In the genomic region with DNA sequence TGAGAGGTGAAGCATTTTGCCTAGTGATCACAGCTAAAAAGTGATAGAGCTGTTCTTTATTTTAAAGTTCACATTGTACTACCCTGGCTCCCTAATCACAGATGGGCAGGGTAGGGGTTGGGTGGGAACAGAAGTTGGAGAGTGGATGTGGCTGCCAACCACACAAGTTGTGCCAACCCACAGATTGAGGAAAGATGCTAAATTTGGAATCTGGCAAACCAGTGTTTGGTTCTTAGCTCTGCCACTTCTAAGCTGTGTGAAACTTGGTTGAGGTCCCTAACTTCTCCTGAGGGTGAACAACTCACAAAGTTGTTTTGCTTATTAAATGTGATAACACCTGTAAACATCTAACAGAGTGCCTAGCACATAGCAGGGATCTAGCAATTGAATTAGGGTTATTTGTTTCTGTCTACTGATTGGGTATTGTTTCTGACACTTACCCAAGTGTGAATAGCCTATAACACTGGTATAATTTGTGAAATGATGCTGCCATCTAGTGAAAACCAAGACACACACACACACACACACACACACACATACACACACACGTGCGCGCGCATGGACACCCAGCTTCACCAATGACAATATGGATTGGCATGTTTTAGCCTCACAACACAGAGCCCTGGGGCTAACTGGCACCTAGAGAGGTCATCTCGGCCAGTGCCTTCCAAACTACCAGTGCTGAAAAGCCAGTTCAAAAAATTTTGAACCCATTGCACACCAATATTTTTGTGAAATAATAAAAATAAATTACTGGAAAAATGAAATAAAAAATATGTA, we compare ENCODE assay signal across 8 cellular contexts. TPM values are rescaled to one million over a fixed set of nuclear protein-coding genes. Genes with fewer than 3 reads are reported as not detected.
DNase-seq lines count a peak whose midpoint lies in the region; ATAC-seq and TF ChIP-seq lines count a peak whose summit lies in the region.

No MANE protein-coding gene starts in this region.

- H3K4me3 ChIP-seq in HEK293 (ENCODE audit: low read depth, low read length): no peak overlapping the region
- H3K4me3 ChIP-seq in fibroblast of mammary gland (ENCODE audit: control insufficient read depth, low read depth, low read length): no peak overlapping the region

- no peaks in the 10 kb centered on the region for H3K4me1 Mint-ChIP-seq in stimulated activated memory B cell treated with anti-CD40 and anti-IgM and Interleukin-4, amounts not matched to agents 10 μg/mL and 1 μg/mL and 100 μg/mL, for 72 hours

- peak; percentile 53 for ATAC-seq in stimulated activated memory B cell treated with anti-CD40 and anti-IgM and Interleukin-4, amounts not matched to agents 10 μg/mL and 1 μg/mL and 100 μg/mL, for 72 hours
- ATAC-seq in HG02588 (IDR thresholded peaks at IDR 0.05; ENCODE audit: unreplicated experiment) (no peak), GM19035 (IDR thresholded peaks at IDR 0.05; ENCODE audit: unreplicated experiment) (no peak)

- no peak overlapping the region for H3K4me3 Mint-ChIP-seq in stimulated activated memory B cell treated with anti-CD40 and anti-IgM and Interleukin-4, amounts not matched to agents 10 μg/mL and 1 μg/mL and 100 μg/mL, for 72 hours

- TF ChIP-seq CTCF in HEK293 (tag by site-specific recombination; IDR thresholded peaks at IDR 0.05) (peak; percentile 74), fibroblast of mammary gland (conservative IDR thresholded peaks at IDR 0.05; ENCODE audit: control insufficient read depth, insufficient read depth, low read depth, low read length) (no peak)

- no peaks in the 10 kb centered on the region for H3K36me3 Mint-ChIP-seq in stimulated activated memory B cell treated with anti-CD40 and anti-IgM and Interleukin-4, amounts not matched to agents 10 μg/mL and 1 μg/mL and 100 μg/mL, for 72 hours

- no peaks in the 10 kb centered on the region for H3K36me3 ChIP-seq in HEK293 (ENCODE audit: control insufficient read depth in 2 of 2, insufficient read depth in 1 of 2, low read length in 2 of 2)

- CTCF ChIA-PET in HEK293 (lab: Yijun Ruan, JAX): interaction anchor here (0.6 to 1.8 kb wide), 3 partner anchors 172 to 609 kb away, joined by 3 to 7 read pairs (median 3); no protein-coding TSS in a partner anchor

- no peaks in the 10 kb centered on the region for H3K9me3 Mint-ChIP-seq in stimulated activated memory B cell treated with anti-CD40 and anti-IgM and Interleukin-4, amounts not matched to agents 10 μg/mL and 1 μg/mL and 100 μg/mL, for 72 hours

- H3K27ac ChIP-seq in HEK293 (ENCODE audit: extremely low read depth, low read depth, low read length): no peak overlapping the region

- POLR2A ChIA-PET in HEK293 (lab: Yijun Ruan, JAX): no interaction called here

- DNase-seq in Daoy (ENCODE audit: low read depth) (peak; percentile 46), RPMI8226 (peak; percentile 27), fibroblast of mammary gland (ENCODE audit: low read depth) (peak; percentile 42), NCI-H187 (lab: John Stamatoyannopoulos, UW) (no peak)

- peaks cover 8% of the 10 kb centered on the region for H3K27me3 Mint-ChIP-seq in stimulated activated memory B cell treated with anti-CD40 and anti-IgM and Interleukin-4, amounts not matched to agents 10 μg/mL and 1 μg/mL and 100 μg/mL, for 72 hours

- H3K9me3 ChIP-seq in HEK293 (ENCODE audit: control insufficient read depth, insufficient read depth, low read depth, low read length): no peaks in the 10 kb centered on the region

- H3K4me1 ChIP-seq in HEK293 (ENCODE audit: control insufficient read depth, insufficient read depth, low read length): no peaks in the 10 kb centered on the region

- no peak overlapping the region for H3K27ac Mint-ChIP-seq in stimulated activated memory B cell treated with anti-CD40 and anti-IgM and Interleukin-4, amounts not matched to agents 10 μg/mL and 1 μg/mL and 100 μg/mL, for 72 hours

TF ChIP-seq in HEK293, 187 proteins besides CTCF, POLR2A, EP300 and RAD21:
- no peak for TF ChIP-seq ZNF660 (tag by site-specific recombination; IDR thresholded peaks at IDR 0.05)
- TF ChIP-seq, protein P1, sequence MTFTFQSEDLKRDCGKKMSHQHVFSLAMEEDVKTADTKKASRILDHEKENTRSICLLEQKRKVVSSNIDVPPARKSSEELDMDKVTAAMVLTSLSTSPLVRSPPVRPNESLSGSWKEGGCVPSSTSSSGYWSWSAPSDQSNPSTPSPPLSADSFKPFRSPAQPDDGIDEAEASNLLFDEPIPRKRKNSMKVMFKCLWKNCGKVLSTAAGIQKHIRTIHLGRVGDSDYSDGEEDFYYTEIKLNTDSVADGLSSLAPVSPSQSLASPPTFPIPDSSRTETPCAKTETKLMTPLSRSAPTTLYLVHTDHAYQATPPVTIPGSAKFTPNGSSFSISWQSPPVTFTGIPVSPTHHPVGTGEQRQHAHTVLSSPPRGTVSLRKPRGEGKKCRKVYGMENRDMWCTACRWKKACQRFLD (tag by site-specific recombination; IDR thresholded peaks at IDR 0.05): no peak
- TF ChIP-seq KLF8 (tag by site-specific recombination; IDR thresholded peaks at IDR 0.05): no peak
- TF ChIP-seq ZNF654 (tag by site-specific recombination; IDR thresholded peaks at IDR 0.05; ENCODE audit: low read depth): peak; percentile 50
- TF ChIP-seq, protein P2, sequence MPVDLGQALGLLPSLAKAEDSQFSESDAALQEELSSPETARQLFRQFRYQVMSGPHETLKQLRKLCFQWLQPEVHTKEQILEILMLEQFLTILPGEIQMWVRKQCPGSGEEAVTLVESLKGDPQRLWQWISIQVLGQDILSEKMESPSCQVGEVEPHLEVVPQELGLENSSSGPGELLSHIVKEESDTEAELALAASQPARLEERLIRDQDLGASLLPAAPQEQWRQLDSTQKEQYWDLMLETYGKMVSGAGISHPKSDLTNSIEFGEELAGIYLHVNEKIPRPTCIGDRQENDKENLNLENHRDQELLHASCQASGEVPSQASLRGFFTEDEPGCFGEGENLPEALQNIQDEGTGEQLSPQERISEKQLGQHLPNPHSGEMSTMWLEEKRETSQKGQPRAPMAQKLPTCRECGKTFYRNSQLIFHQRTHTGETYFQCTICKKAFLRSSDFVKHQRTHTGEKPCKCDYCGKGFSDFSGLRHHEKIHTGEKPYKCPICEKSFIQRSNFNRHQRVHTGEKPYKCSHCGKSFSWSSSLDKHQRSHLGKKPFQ (tag by site-specific recombination; IDR thresholded peaks at IDR 0.05): peak; percentile 63
- peak; percentile 77 for TF ChIP-seq ZNF2 (tag by site-specific recombination; IDR thresholded peaks at IDR 0.05)
- TF ChIP-seq ZNF404 (tag by site-specific recombination; IDR thresholded peaks at IDR 0.05): no peak
- no peak for TF ChIP-seq ZBTB7A (tag by site-specific recombination; IDR thresholded peaks at IDR 0.05; ENCODE audit: low read depth)
- no peak for TF ChIP-seq ZNF48 (tag by site-specific recombination; IDR thresholded peaks at IDR 0.05)
- TF ChIP-seq, protein P3, sequence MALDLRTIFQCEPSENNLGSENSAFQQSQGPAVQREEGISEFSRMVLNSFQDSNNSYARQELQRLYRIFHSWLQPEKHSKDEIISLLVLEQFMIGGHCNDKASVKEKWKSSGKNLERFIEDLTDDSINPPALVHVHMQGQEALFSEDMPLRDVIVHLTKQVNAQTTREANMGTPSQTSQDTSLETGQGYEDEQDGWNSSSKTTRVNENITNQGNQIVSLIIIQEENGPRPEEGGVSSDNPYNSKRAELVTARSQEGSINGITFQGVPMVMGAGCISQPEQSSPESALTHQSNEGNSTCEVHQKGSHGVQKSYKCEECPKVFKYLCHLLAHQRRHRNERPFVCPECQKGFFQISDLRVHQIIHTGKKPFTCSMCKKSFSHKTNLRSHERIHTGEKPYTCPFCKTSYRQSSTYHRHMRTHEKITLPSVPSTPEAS (tag by site-specific recombination; IDR thresholded peaks at IDR 0.05): peak; percentile 83
- TF ChIP-seq ZNF548 (tag by site-specific recombination; IDR thresholded peaks at IDR 0.05): no peak
- TF ChIP-seq MYNN (tag by site-specific recombination; IDR thresholded peaks at IDR 0.05; ENCODE audit: borderline replicate concordance): no peak

RNA-seq across cellular contexts. Expression of a gene that starts 25.3 kb away (rescaled TPM):
- total RNA-seq in Daoy (2014; rRNA removed; shearing (Covaris generic)): not detected in 2 replicates

Comparison
In these comparisons a context has a peak if more than half of its experiments do, and no peak if none do; other contexts are left out.
1. DNase-seq: peak in Daoy (single experiment), RPMI8226 (single experiment) and fibroblast of mammary gland (single experiment); none in NCI-H187 (0 of 2).